Comparison of ENCODE assay signal across 1 cellular context in the genomic region with DNA sequence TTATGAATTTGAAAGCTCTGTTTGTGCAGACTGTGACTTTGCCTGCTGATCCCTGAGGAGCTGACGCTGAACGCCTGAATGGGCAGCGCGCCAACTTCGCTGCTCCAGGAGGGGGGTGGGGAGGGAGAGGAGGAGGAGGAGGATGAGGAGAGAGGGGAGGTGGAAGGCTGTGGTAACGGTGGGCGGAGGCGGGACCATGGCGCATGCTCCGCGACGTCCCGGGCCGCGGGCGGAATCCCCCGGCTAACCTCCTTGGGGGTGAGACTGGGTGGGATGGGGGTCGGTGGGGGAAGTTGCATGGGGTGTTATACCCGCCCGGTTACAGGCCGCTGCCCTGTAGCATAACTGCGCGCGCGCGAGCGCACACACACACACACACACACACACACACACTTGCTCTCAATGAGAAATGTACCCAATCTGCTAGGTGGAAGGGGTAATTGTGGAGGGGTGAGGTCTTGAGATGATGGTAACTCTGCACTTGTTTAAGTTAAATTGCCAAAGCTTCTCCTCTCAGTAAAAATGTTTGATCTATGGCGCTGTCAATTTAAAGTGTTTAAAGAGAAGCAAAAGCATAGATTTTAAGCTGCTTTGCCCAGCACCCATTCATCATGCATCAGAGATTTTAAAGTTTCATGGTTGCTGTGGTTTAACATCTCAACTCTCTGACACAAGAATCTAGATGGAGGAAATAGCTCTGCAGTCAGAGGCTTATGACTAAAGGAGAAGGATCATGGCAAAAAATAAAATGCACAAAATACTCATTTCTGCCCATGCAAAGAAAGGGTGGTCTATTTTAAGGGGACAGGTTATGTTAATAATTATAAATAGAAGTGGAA.
A peak's percentile ranks its signal among the peaks of the same experiment; 100 is the strongest.
TF ChIP-seq lines count a peak whose summit lies in the region.

No MANE protein-coding gene starts in this region.

TF ChIP-seq in IMR-90, 13 proteins besides CTCF, POLR2A, EP300 and RAD21 (continued from another document):
- peak; percentile 42; the same call in 1 of the 2 replicates for TF ChIP-seq MAZ (IDR thresholded peaks at IDR 0.05; ENCODE audit: borderline replicate concordance, low read depth, low read length)
